Comparison of ENCODE assay signal across 16 cellular contexts in genomic region chr20:64035066-64035932, GRCh38. TPM values are rescaled to one million over a fixed set of nuclear protein-coding genes. Genes with fewer than 3 reads are reported as not detected.
DNase-seq lines count a peak whose midpoint lies in the region; ATAC-seq, FAIRE-seq and TF ChIP-seq lines count a peak whose summit lies in the region.
"Had no signal": no experiment of that assay in that cellular context is flagged by ENCODE, and none has a peak within 500 bp of the region (broad histone marks: within the 10 kb centered on the region; RNA-seq: fewer than 3 reads in every experiment).

No MANE protein-coding gene starts in this region.

- no peaks in the 10 kb centered on the region for H3K27me3 ChIP-seq in CD4-positive, alpha-beta T cell (ENCODE audit: control insufficient read depth, insufficient read depth, low read length)
- peaks cover under 1% of the 10 kb centered on the region; the same call in 1 of the 2 replicates for H3K27me3 ChIP-seq in H9 (ENCODE audit: insufficient read depth, low read length)
- H3K27me3 ChIP-seq in H1 (replicated peaks in 1 of 4; ENCODE audit: control insufficient read depth in 3 of 4, extremely low read depth in 1 of 4, insufficient read depth in 3 of 4, low read length in 3 of 4): peaks cover 5 to 29% (median 21%) of the 10 kb centered on the region in 4 experiments
- H3K27me3 ChIP-seq: body of pancreas had no signal

- H3K23me2 ChIP-seq in H9 (ENCODE audit: insufficient read length, low read depth, low read length, poor library complexity, severe bottlenecking) (peaks cover 11% of the 10 kb centered on the region), H1 (ENCODE audit: low read depth, low read length) (peaks cover 3% of the 10 kb centered on the region; the same call in 1 of the 2 replicates)

- H3T11ph ChIP-seq in H9 (ENCODE audit: low read length): no peak overlapping the region

- H3K79me1 ChIP-seq in H9 (ENCODE audit: insufficient read depth, low read depth, low read length, poor library complexity, severe bottlenecking) (no peaks in the 10 kb centered on the region), H1 (ENCODE audit: low read depth, low read length) (no peaks in the 10 kb centered on the region; the same call in 1 of the 2 replicates)

- H2AK5ac ChIP-seq in H9 (ENCODE audit: insufficient read length, low read length) (no peak overlapping the region), H1 (ENCODE audit: low read depth, low read length) (no peak overlapping the region)

- intact Hi-C loops in CD4-positive, alpha-beta T cell (cut with DNase I, micrococcal nuclease): loop anchor here in 1 of 2 experiments (10.0 kb wide), 1 partner anchor 50 kb away; the partner anchor contains the start of gene PRPF6

- H3K9me3 ChIP-seq in CD4-positive, alpha-beta T cell (ENCODE audit: control insufficient read depth, low read length): no peaks in the 10 kb centered on the region
- H3K9me3 ChIP-seq in H9 (ENCODE audit: control insufficient read depth, low read depth, low read length) (no peaks in the 10 kb centered on the region), H1 (ENCODE audit: insufficient read depth in 2 of 2, low read depth in 1 of 2, low read length in 1 of 2) (no peaks in the 10 kb centered on the region)
- H3K9me3 ChIP-seq: body of pancreas, heart left ventricle had no signal

- H3K4me3 ChIP-seq in H1 (ENCODE audit: extremely low read depth in 1 of 4, insufficient read depth in 2 of 4, low read depth in 3 of 4, low read length in 4 of 4): no peak overlapping the region; a peak in 1 of 8 replicates
- H3K4me3 ChIP-seq: body of pancreas, GM23248, heart left ventricle had no signal

- H3K23ac ChIP-seq in H9 (ENCODE audit: insufficient read length, low read depth, low read length) (no peak overlapping the region), H1 (ENCODE audit: insufficient read length) (no peak overlapping the region)

- no peak for TF ChIP-seq CTCF in CD4-positive, alpha-beta T cell (IDR thresholded peaks at IDR 0.05)
- no peak for TF ChIP-seq CTCF in H9 (conservative IDR thresholded peaks at IDR 0.05)
- TF ChIP-seq CTCF in H1 (IDR thresholded peaks at IDR 0.05; ENCODE audit: control extremely low read depth in 1 of 3, insufficient read depth in 1 of 3, low read depth in 1 of 3, low read length in 3 of 3): no peak

- CTCF ChIA-PET in CD4-positive, alpha-beta T cell (lab: Charles Lee): interaction anchor here (0.6 kb wide), 1 partner anchor 8 kb away, joined by 4 read pairs; no protein-coding TSS in a partner anchor
- CTCF ChIA-PET in activated CD8-positive, alpha-beta memory T cell treated with anti-CD3 and anti-CD28 coated beads, Interleukin-2, amount 10 ng/mL, durations not matched to agents 7 days and 5 days (lab: Charles Lee): interaction anchor here (1.7 to 7.1 kb wide), 4 partner anchors 25 to 85 kb away, joined by 5 to 190 read pairs (median 6); partner anchors contain the start of genes PRPF6 and SAMD10
- CTCF ChIA-PET in H1 (lab: Charles Lee; ENCODE audit: partially characterized antibody): interaction anchor here (1.1 to 7.3 kb wide), 7 partner anchors 22 to 85 kb away, joined by 3 to 73 read pairs (median 9); partner anchors contain the start of gene PRPF6

- peak overlapping the region; percentile 45 for H3K4me3 Mint-ChIP-seq in CD4-positive, alpha-beta T cell
- H3K4me3 Mint-ChIP-seq in H9: peak overlapping the region in 1 of 2 experiments; percentile 38; a peak in 1 of 5 replicates
- H3K4me3 Mint-ChIP-seq in activated CD8-positive, alpha-beta memory T cell treated with anti-CD3 and anti-CD28 coated beads, Interleukin-2, amount 10 ng/mL, durations not matched to agents 7 days and 5 days: peak overlapping the region; percentile 71

- no peak overlapping the region for H3K56ac ChIP-seq in H9 (ENCODE audit: insufficient read length, low read depth, low read length)
- H3K56ac ChIP-seq in H1 (replicated peaks; ENCODE audit: insufficient read length, low read depth, low read length): no peak overlapping the region

- ATAC-seq in CD4-positive, alpha-beta T cell (ENCODE audit: poor library complexity): no peak
- ATAC-seq in activated CD8-positive, alpha-beta memory T cell treated with anti-CD3 and anti-CD28 coated beads, Interleukin-2, amount 10 ng/mL, durations not matched to agents 7 days and 5 days: peak; percentile 40
- ATAC-seq in GM18511 (IDR thresholded peaks at IDR 0.05; ENCODE audit: unreplicated experiment): no peak
- ATAC-seq in GM21367 (IDR thresholded peaks at IDR 0.05; ENCODE audit: unreplicated experiment): no peak
- ATAC-seq: body of pancreas, heart left ventricle, left ventricle myocardium superior had no signal

- H4K5ac ChIP-seq in H9 (ENCODE audit: insufficient read length, low read depth, low read length) (no peak overlapping the region), H1 (ENCODE audit: insufficient read length, low read depth, low read length) (no peak overlapping the region)

- H2BK120ac ChIP-seq in H9 (ENCODE audit: low read depth, low read length, poor library complexity, severe bottlenecking) (no peak overlapping the region), H1 (replicated peaks; ENCODE audit: low read depth, low read length) (no peak overlapping the region)

- peaks cover 24% of the 10 kb centered on the region for H3K4me1 Mint-ChIP-seq in CD4-positive, alpha-beta T cell (ENCODE audit: low read depth)
- peaks cover 25% of the 10 kb centered on the region in 2 experiments for H3K4me1 Mint-ChIP-seq in H9
- peaks cover 66% of the 10 kb centered on the region for H3K4me1 Mint-ChIP-seq in activated CD8-positive, alpha-beta memory T cell treated with anti-CD3 and anti-CD28 coated beads, Interleukin-2, amount 10 ng/mL, durations not matched to agents 7 days and 5 days

- no peak overlapping the region for H2AFZ ChIP-seq in H9 (ENCODE audit: low read length)
- no peak overlapping the region for H2AFZ ChIP-seq in H1 (ENCODE audit: low read length)
- H2AFZ ChIP-seq: GM23248 had no signal

- peak in 2 of 10 experiments; percentile 22 to 28 for DNase-seq in CD4-positive, alpha-beta T cell
- DNase-seq in H9 (no peak), H1 (ENCODE audit: low read depth in 1 of 2, low spot score in 2 of 2) (no peak)
- DNase-seq in activated CD8-positive, alpha-beta memory T cell treated with anti-CD3 and anti-CD28 coated beads, Interleukin-2, amount 10 ng/mL, durations not matched to agents 7 days and 5 days: peak; percentile 90
- no peak for DNase-seq in activated effector memory CD4-positive, alpha-beta T cell treated with Interleukin-2 at 50 U/mL for 16 hours
- no peak for DNase-seq in activated effector memory CD4-positive, alpha-beta T cell treated with anti-CD3 and anti-CD28 coated beads, Interleukin-2, amount 50 U/mL, for 16 hours
- DNase-seq: body of pancreas, GM23248, heart left ventricle, left ventricle myocardium superior, NCI-H1092, NCI-H524, occipital lobe, Right ventricle myocardium superior had no signal

- H2BK20ac ChIP-seq in H9 (ENCODE audit: low read depth, low read length, poor library complexity, severe bottlenecking): no peak overlapping the region
- H2BK20ac ChIP-seq in H1 (ENCODE audit: low read length): no peak overlapping the region

- WGBS in H9 (ENCODE audit: extremely low coverage, insufficient read length, low lambda C conversion rate): no CpG with 5 or more reads among the region's 17 CpGs
- 87% methylated on average over 16 of the region's 17 CpGs; no CpG with 5 or more reads in 1 of the 2 experiments for WGBS in H1 (ENCODE audit: extremely low coverage in 1 of 2, insufficient coverage in 1 of 2, insufficient read length in 1 of 2, insufficient replicate concordance in 2 of 2, low coverage in 1 of 2, low lambda C conversion rate in 2 of 2, missing lambda C conversion rate in 1 of 2), 2 experiments

- no peak overlapping the region for H2BK12ac ChIP-seq in H9 (ENCODE audit: insufficient read length, low read depth, low read length)
- peak overlapping the region; percentile 60; the same call in 1 of the 2 replicates for H2BK12ac ChIP-seq in H1 (ENCODE audit: low read depth, low read length)

- FAIRE-seq in H1 (lab: Jason Lieb, UNC): no peak

- H2BK5ac ChIP-seq in H9 (ENCODE audit: insufficient read length, low read length): no peak overlapping the region
- peak overlapping the region; percentile 84 for H2BK5ac ChIP-seq in H1 (ENCODE audit: low read depth, low read length)

- TF ChIP-seq POLR2A in H1 (IDR thresholded peaks at IDR 0.05; ENCODE audit: control extremely low read depth in 1 of 2, low read depth in 2 of 2, low read length in 2 of 2): no peak

- H3K27ac ChIP-seq in CD4-positive, alpha-beta T cell (ENCODE audit: low read depth, low read length): no peak overlapping the region
- H3K27ac ChIP-seq in H9 (ENCODE audit: insufficient read length, low read depth, low read length) (no peak overlapping the region), H1 (ENCODE audit: low read depth, low read length) (no peak overlapping the region)
- H3K27ac ChIP-seq: body of pancreas, GM23248 had no signal

- no peaks in the 10 kb centered on the region for H4K20me1 ChIP-seq in H9 (ENCODE audit: control insufficient read depth, insufficient read depth, insufficient read length)
- H4K20me1 ChIP-seq in H1 (replicated peaks in 1 of 2; ENCODE audit: control insufficient read depth in 1 of 2, insufficient read depth in 2 of 2, low read length in 2 of 2): peaks cover 0 to 3% of the 10 kb centered on the region in 2 experiments

- H3K4me1 ChIP-seq in H9 (ENCODE audit: insufficient read depth, low read length) (peaks cover 5% of the 10 kb centered on the region), H1 (replicated peaks in 1 of 4; ENCODE audit: control insufficient read depth in 3 of 4, insufficient read depth in 4 of 4, low read length in 3 of 4) (peaks cover 0 to 19% (median 15%) of the 10 kb centered on the region in 4 experiments; a peak in 6 of 7 replicates)

- POLR2A ChIA-PET in CD4-positive, alpha-beta T cell (lab: Charles Lee): no interaction called here
- POLR2A ChIA-PET in H1 (lab: Charles Lee; ENCODE audit: partially characterized antibody): interaction anchor here (1.0 to 1.9 kb wide), 6 partner anchors 7 to 53 kb away, joined by 3 to 8 read pairs (median 4); partner anchors contain the start of gene TCEA2

- no peak for TF ChIP-seq RAD21 in H1 (IDR thresholded peaks at IDR 0.05 in 1 of 2, conservative IDR thresholded peaks at IDR 0.05 in 1 of 2; ENCODE audit: low read depth in 2 of 2, low read length in 2 of 2)

- H2BK15ac ChIP-seq in H9 (ENCODE audit: low read depth, low read length) (no peak overlapping the region), H1 (ENCODE audit: low read length) (no peak overlapping the region)

- H3K4me2 ChIP-seq in H9 (ENCODE audit: insufficient read depth, insufficient read length, low read length) (no peak overlapping the region), H1 (ENCODE audit: insufficient read depth in 1 of 2, low read depth in 2 of 2, low read length in 2 of 2) (peak overlapping the region in 1 of 2 experiments; percentile 14; a peak in 2 of 4 replicates)

- peak overlapping the region; percentile 72 for H3K27ac Mint-ChIP-seq in CD4-positive, alpha-beta T cell
- H3K27ac Mint-ChIP-seq in H9: peak overlapping the region in 2 of 3 experiments; percentile 28 to 89; a peak in 1 of 7 replicates
- peak overlapping the region; percentile 95 for H3K27ac Mint-ChIP-seq in activated CD8-positive, alpha-beta memory T cell treated with anti-CD3 and anti-CD28 coated beads, Interleukin-2, amount 10 ng/mL, durations not matched to agents 7 days and 5 days

- H3K14ac ChIP-seq in H9 (ENCODE audit: insufficient read depth, low read length) (no peak overlapping the region), H1 (ENCODE audit: insufficient read length) (no peak overlapping the region)

- peaks cover 6 to 19% (median 10%) of the 10 kb centered on the region in 4 experiments; a peak in 6 of 8 replicates for H3K36me3 ChIP-seq in H1 (ENCODE audit: control insufficient read depth in 2 of 4, insufficient read depth in 4 of 4, low read length in 3 of 4)

- TF ChIP-seq EP300 in H1 (IDR thresholded peaks at IDR 0.05; ENCODE audit: borderline replicate concordance in 1 of 2, low read depth in 2 of 2, low read length in 2 of 2): no peak

- H3K27me3 Mint-ChIP-seq in CD4-positive, alpha-beta T cell: no peaks in the 10 kb centered on the region
- peaks cover 20% of the 10 kb centered on the region for H3K27me3 Mint-ChIP-seq in H9 (ENCODE audit: low read depth)
- no peaks in the 10 kb centered on the region for H3K27me3 Mint-ChIP-seq in activated CD8-positive, alpha-beta memory T cell treated with anti-CD3 and anti-CD28 coated beads, Interleukin-2, amount 10 ng/mL, durations not matched to agents 7 days and 5 days

- peaks cover 32% of the 10 kb centered on the region for H3K36me3 Mint-ChIP-seq in CD4-positive, alpha-beta T cell (ENCODE audit: low read depth)
- H3K36me3 Mint-ChIP-seq in H9 (ENCODE audit: insufficient read depth in 1 of 3, low read depth in 3 of 3): peaks cover 8 to 39% (median 26%) of the 10 kb centered on the region in 3 experiments; a peak in 6 of 7 replicates
- peaks cover 3% of the 10 kb centered on the region for H3K36me3 Mint-ChIP-seq in activated CD8-positive, alpha-beta memory T cell treated with anti-CD3 and anti-CD28 coated beads, Interleukin-2, amount 10 ng/mL, durations not matched to agents 7 days and 5 days

- H4K8ac ChIP-seq in H9 (replicated peaks; ENCODE audit: insufficient read length, low read depth, low read length): no peak overlapping the region
- H4K8ac ChIP-seq in H1 (ENCODE audit: extremely low read depth, insufficient read depth, low read length): peak overlapping the region; percentile 4; the same call in 1 of the 2 replicates

- H4K91ac ChIP-seq in H9 (ENCODE audit: insufficient read length, low read depth, low read length) (no peak overlapping the region), H1 (replicated peaks; ENCODE audit: insufficient read length, low read length) (no peak overlapping the region)

- H3K18ac ChIP-seq in H9 (ENCODE audit: insufficient read length, low read depth, low read length) (no peak overlapping the region), H1 (ENCODE audit: extremely low read depth, low read length) (peak overlapping the region; percentile 83; the same call in 1 of the 2 replicates)

- H3K79me2 ChIP-seq in H9 (ENCODE audit: insufficient read depth, low read length) (no peaks in the 10 kb centered on the region), H1 (ENCODE audit: control insufficient read depth in 1 of 2, insufficient read depth in 2 of 2, low read length in 2 of 2) (no peaks in the 10 kb centered on the region)

- H3K4ac ChIP-seq in H9 (ENCODE audit: low read depth, low read length) (no peak overlapping the region), H1 (replicated peaks; ENCODE audit: insufficient read length, low read depth, low read length) (no peak overlapping the region)

- no peak overlapping the region for H3K9ac ChIP-seq in H9 (ENCODE audit: extremely low read depth, insufficient read length, low read length)
- H3K9ac ChIP-seq in H1 (replicated peaks in 1 of 4; ENCODE audit: extremely low read depth in 1 of 4, low read depth in 3 of 4, low read length in 3 of 4): no peak overlapping the region
- H3K9ac ChIP-seq: GM23248 had no signal

- no peaks in the 10 kb centered on the region for H3K9me3 Mint-ChIP-seq in CD4-positive, alpha-beta T cell
- H3K9me3 Mint-ChIP-seq in H9: peaks cover 0 to 2% of the 10 kb centered on the region in 2 experiments; a peak in 1 of 5 replicates
- no peaks in the 10 kb centered on the region for H3K9me3 Mint-ChIP-seq in activated CD8-positive, alpha-beta memory T cell treated with anti-CD3 and anti-CD28 coated beads, Interleukin-2, amount 10 ng/mL, durations not matched to agents 7 days and 5 days (ENCODE audit: low read depth)

RNA-seq across cellular contexts. Expression of gene C20orf204, which starts 0.7 kb away (rescaled TPM):
- total RNA-seq in CD4-positive, alpha-beta T cell: 1 to 10 TPM; 6.1 to 6.4 TPM
- total RNA-seq in H9 (2021): 1.3 and 2.2 TPM in 2 replicates
- 10 to 100 TPM; 17.5 to 19.0 TPM for total RNA-seq in activated CD8-positive, alpha-beta memory T cell treated with anti-CD3 and anti-CD28 coated beads, Interleukin-2, amount 10 ng/mL, durations not matched to agents 7 days and 5 days
- 0.52 and 0.61 TPM in 2 replicates for total RNA-seq in H1 (2021; fragmentation: NEBNext Ultra II Directional; extraction: Animal tissue kit (Norgen Biotek cat#: 25700))
- 0.39 and 0.96 TPM in 2 replicates for polyA plus RNA-seq in H1 (2011; rRNA removed)
- 0.36 TPM for polyA plus RNA-seq in H1 (2011; cell fraction: cytosol; rRNA removed)
- 2.6 TPM for polyA plus RNA-seq in H1 (2011; cell fraction: nucleus; rRNA removed)
- polyA plus RNA-seq in H1 (2012, experiment 1 of 2): 0.10 to 0.39 TPM (median 0.25 TPM) in 4 replicates
- 0.13 TPM for polyA plus RNA-seq in H1 (2012, experiment 2 of 2)
- polyA plus RNA-seq in H1 (2013, experiment 1 of 2): 0.57 TPM
- polyA plus RNA-seq in H1 (2013, experiment 2 of 2): 0.40 TPM
- 0.29 and 0.41 TPM in 2 replicates for polyA minus RNA-seq in H1 (2011; rRNA and poly(A)+ RNA removed)
- polyA minus RNA-seq in H1 (2011; cell fraction: cytosol; rRNA and poly(A)+ RNA removed): 0.22 TPM
- 2.3 TPM for polyA minus RNA-seq in H1 (2011; cell fraction: nucleus; rRNA and poly(A)+ RNA removed)

RNA-seq across cellular contexts. Expression of gene SOX18, which starts 14.1 kb away (rescaled TPM):
- not detected for total RNA-seq in CD4-positive, alpha-beta T cell
- total RNA-seq in H9 (2021): 1.6 and 2.0 TPM in 2 replicates
- total RNA-seq in activated CD8-positive, alpha-beta memory T cell treated with anti-CD3 and anti-CD28 coated beads, Interleukin-2, amount 10 ng/mL, durations not matched to agents 7 days and 5 days: 1 to 10 TPM in 1 of 2 experiments, under 1 TPM in 1; 0.20 to 1.8 TPM
- 0.23 TPM in 1 of 2 replicates, not detected in the other for total RNA-seq in H1 (2021; fragmentation: NEBNext Ultra II Directional; extraction: Animal tissue kit (Norgen Biotek cat#: 25700))
- polyA plus RNA-seq in H1 (2011; rRNA removed): 0.08 and 0.09 TPM in 2 replicates
- polyA plus RNA-seq in H1 (2011; cell fraction: cytosol; rRNA removed): not detected
- polyA plus RNA-seq in H1 (2011; cell fraction: nucleus; rRNA removed): 0.13 TPM
- 0.14 to 0.16 TPM in 2 of 4 replicates, not detected in the others for polyA plus RNA-seq in H1 (2012, experiment 1 of 2)
- polyA plus RNA-seq in H1 (2012, experiment 2 of 2): 0.22 TPM
- 0.34 TPM for polyA plus RNA-seq in H1 (2013, experiment 1 of 2)
- polyA plus RNA-seq in H1 (2013, experiment 2 of 2): 0.39 TPM
- polyA minus RNA-seq in H1 (2011; rRNA and poly(A)+ RNA removed): not detected in 2 replicates
- polyA minus RNA-seq in H1 (2011; cell fraction: cytosol; rRNA and poly(A)+ RNA removed): not detected
- polyA minus RNA-seq in H1 (2011; cell fraction: nucleus; rRNA and poly(A)+ RNA removed): 0.30 TPM
- total RNA-seq: GM23248 had no signal
- polyA plus RNA-seq: GM23248 had no signal

RNA-seq across cellular contexts. Expression of gene TCEA2, which starts 27.7 kb away (rescaled TPM):
- total RNA-seq in CD4-positive, alpha-beta T cell: 10 to 100 TPM; 28.4 to 29.9 TPM
- 48.1 and 51.7 TPM in 2 replicates for total RNA-seq in H9 (2021)
- 10 to 100 TPM; 54.3 to 57.4 TPM for total RNA-seq in activated CD8-positive, alpha-beta memory T cell treated with anti-CD3 and anti-CD28 coated beads, Interleukin-2, amount 10 ng/mL, durations not matched to agents 7 days and 5 days
- total RNA-seq in H1 (2021; fragmentation: NEBNext Ultra II Directional; extraction: Animal tissue kit (Norgen Biotek cat#: 25700)): 41.4 and 46.3 TPM in 2 replicates
- 42.3 and 66.0 TPM in 2 replicates for polyA plus RNA-seq in H1 (2011; rRNA removed)
- 52.5 TPM for polyA plus RNA-seq in H1 (2011; cell fraction: cytosol; rRNA removed)
- 118 TPM for polyA plus RNA-seq in H1 (2011; cell fraction: nucleus; rRNA removed)
- 34.2 to 60.1 TPM (median 48.8 TPM) in 4 replicates for polyA plus RNA-seq in H1 (2012, experiment 1 of 2)
- polyA plus RNA-seq in H1 (2012, experiment 2 of 2): 35.4 TPM
- 55.3 TPM for polyA plus RNA-seq in H1 (2013, experiment 1 of 2)
- polyA plus RNA-seq in H1 (2013, experiment 2 of 2): 51.7 TPM
- polyA minus RNA-seq in H1 (2011; rRNA and poly(A)+ RNA removed): 9.5 and 12.8 TPM in 2 replicates
- polyA minus RNA-seq in H1 (2011; cell fraction: cytosol; rRNA and poly(A)+ RNA removed): 14.2 TPM
- 35.6 TPM for polyA minus RNA-seq in H1 (2011; cell fraction: nucleus; rRNA and poly(A)+ RNA removed)

RNA-seq across cellular contexts. Expression of gene RGS19, which starts 44.0 kb away (rescaled TPM):
- 10 to 100 TPM in 1 of 2 experiments, 1 to 10 TPM in 1; 9.7 to 14.8 TPM for total RNA-seq in CD4-positive, alpha-beta T cell
- total RNA-seq in H9 (2021): 11.7 and 12.8 TPM in 2 replicates
- total RNA-seq in activated CD8-positive, alpha-beta memory T cell treated with anti-CD3 and anti-CD28 coated beads, Interleukin-2, amount 10 ng/mL, durations not matched to agents 7 days and 5 days: 100 to 1,000 TPM in 1 of 2 experiments, 10 to 100 TPM in 1; 84.5 to 119 TPM
- 12.7 and 13.1 TPM in 2 replicates for total RNA-seq in H1 (2021; fragmentation: NEBNext Ultra II Directional; extraction: Animal tissue kit (Norgen Biotek cat#: 25700))
- polyA plus RNA-seq in H1 (2011; rRNA removed): 16.8 and 21.9 TPM in 2 replicates
- polyA plus RNA-seq in H1 (2011; cell fraction: cytosol; rRNA removed): 14.6 TPM
- 18.9 TPM for polyA plus RNA-seq in H1 (2011; cell fraction: nucleus; rRNA removed)
- 9.5 to 12.1 TPM (median 10.6 TPM) in 4 replicates for polyA plus RNA-seq in H1 (2012, experiment 1 of 2)
- polyA plus RNA-seq in H1 (2012, experiment 2 of 2): 8.8 TPM
- polyA plus RNA-seq in H1 (2013, experiment 1 of 2): 9.0 TPM
- polyA plus RNA-seq in H1 (2013, experiment 2 of 2): 8.9 TPM
- polyA minus RNA-seq in H1 (2011; rRNA and poly(A)+ RNA removed): 4.3 and 4.8 TPM in 2 replicates
- 8.7 TPM for polyA minus RNA-seq in H1 (2011; cell fraction: cytosol; rRNA and poly(A)+ RNA removed)
- 6.3 TPM for polyA minus RNA-seq in H1 (2011; cell fraction: nucleus; rRNA and poly(A)+ RNA removed)

RNA-seq across cellular contexts. Expression of gene OPRL1, which starts 44.6 kb away (rescaled TPM):
- 1 to 10 TPM; 1.0 to 1.2 TPM for total RNA-seq in CD4-positive, alpha-beta T cell
- 0.90 and 1.0 TPM in 2 replicates for total RNA-seq in H9 (2021)
- total RNA-seq in activated CD8-positive, alpha-beta memory T cell treated with anti-CD3 and anti-CD28 coated beads, Interleukin-2, amount 10 ng/mL, durations not matched to agents 7 days and 5 days: under 1 TPM; 0.75 to 0.99 TPM
- 0.52 and 0.63 TPM in 2 replicates for total RNA-seq in H1 (2021; fragmentation: NEBNext Ultra II Directional; extraction: Animal tissue kit (Norgen Biotek cat#: 25700))
- 0.98 and 2.0 TPM in 2 replicates for polyA plus RNA-seq in H1 (2011; rRNA removed)
- 1.3 TPM for polyA plus RNA-seq in H1 (2011; cell fraction: cytosol; rRNA removed)
- polyA plus RNA-seq in H1 (2011; cell fraction: nucleus; rRNA removed): 2.1 TPM
- 0.52 to 1.4 TPM (median 1.1 TPM) in 4 replicates for polyA plus RNA-seq in H1 (2012, experiment 1 of 2)
- polyA plus RNA-seq in H1 (2012, experiment 2 of 2): 0.81 TPM
- 0.39 TPM for polyA plus RNA-seq in H1 (2013, experiment 1 of 2)
- polyA plus RNA-seq in H1 (2013, experiment 2 of 2): 0.46 TPM
- polyA minus RNA-seq in H1 (2011; rRNA and poly(A)+ RNA removed): 1.2 and 1.4 TPM in 2 replicates
- polyA minus RNA-seq in H1 (2011; cell fraction: cytosol; rRNA and poly(A)+ RNA removed): 1.4 TPM
- polyA minus RNA-seq in H1 (2011; cell fraction: nucleus; rRNA and poly(A)+ RNA removed): 0.50 TPM
